8 cellular contexts compared by ENCODE assay signal in the genomic region with DNA sequence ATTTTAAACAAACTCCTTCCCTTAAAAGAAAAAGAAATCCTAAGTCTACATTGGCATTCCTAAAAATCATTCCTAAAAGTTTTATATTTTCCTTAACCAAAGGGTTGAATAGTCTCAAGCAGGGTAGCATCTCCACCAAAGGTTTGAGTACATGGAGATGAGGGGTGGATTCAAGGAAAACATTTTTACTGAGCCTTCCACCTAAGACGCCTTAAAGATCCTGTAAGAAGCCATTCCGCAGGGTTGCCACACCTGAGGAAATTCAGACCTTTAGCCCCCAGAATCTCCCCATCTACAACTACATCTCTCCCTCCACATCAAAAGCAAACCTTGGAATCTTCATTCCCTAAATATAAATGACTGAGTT. TPM values are rescaled to one million over a fixed set of nuclear protein-coding genes. Genes with fewer than 3 reads are reported as not detected.
DNase-seq lines count a peak whose midpoint lies in the region; ATAC-seq and TF ChIP-seq lines count a peak whose summit lies in the region.
"Had no signal": no experiment of that assay in that cellular context is flagged by ENCODE, and none has a peak within 500 bp of the region (broad histone marks: within the 10 kb centered on the region; RNA-seq: fewer than 3 reads in every experiment).

No MANE protein-coding gene starts in this region.

- TF ChIP-seq CTCF in OCI-LY7 (conservative IDR thresholded peaks at IDR 0.05; ENCODE audit: low read length) = peak; percentile 16; the same call in 1 of the 2 replicates
- TF ChIP-seq CTCF in parathyroid adenoma (IDR thresholded peaks at IDR 0.05) = peak; percentile 1

- H3K27ac ChIP-seq in GM23248 (no peak overlapping the region), OCI-LY7 (ENCODE audit: low read depth, low read length, poor library complexity, severe bottlenecking) (no peak overlapping the region), epithelial cell of prostate (peak overlapping the region; percentile 17), parathyroid adenoma (no peak overlapping the region)

- POLR2A ChIA-PET in OCI-LY7 (lab: Charles Lee) = no interaction called here

- WGBS in GM23248 (ENCODE audit: low coverage in 1 of 2, low lambda C conversion rate in 2 of 2, missing lambda C conversion rate in 2 of 2), 2 experiments = 52 to 60% methylated on average over 2 of the region's 2 CpGs

- H3K9me2 ChIP-seq in GM23248 (ENCODE audit: insufficient read depth) (no peaks in the 10 kb centered on the region), OCI-LY7 (ENCODE audit: insufficient read depth, low read length) (no peaks in the 10 kb centered on the region)

- H3K27me3 ChIP-seq in GM23248 (replicated peaks; ENCODE audit: insufficient read depth) = no peaks in the 10 kb centered on the region
- H3K27me3 ChIP-seq in parathyroid adenoma (ENCODE audit: control insufficient read depth, insufficient read depth, low read length) = no peaks in the 10 kb centered on the region
- H3K27me3 ChIP-seq: thyroid gland had no signal

- CTCF ChIA-PET in OCI-LY7 (lab: Charles Lee; ENCODE audit: unreplicated experiment) = no interaction called here

- peak overlapping the region; percentile 86 for H2AFZ ChIP-seq in GM23248
- no peak overlapping the region for H2AFZ ChIP-seq in OCI-LY7 (ENCODE audit: low read length)
- peak overlapping the region; percentile 56 for H2AFZ ChIP-seq in parathyroid adenoma

- H3K4me1 Mint-ChIP-seq in activated T-cell treated with anti-CD3 and anti-CD28 coated beads, Interleukin-2, amount 50 U/mL, for 72 hours (ENCODE audit: low read depth) = peaks cover 22% of the 10 kb centered on the region

- ATAC-seq in activated T-cell treated with anti-CD3 and anti-CD28 coated beads, Interleukin-2, amount 50 U/mL, for 72 hours (replicated peaks in 1 of 2) = no peak
- ATAC-seq in sciatic nerve = no peak

- H3K79me2 ChIP-seq in GM23248 (ENCODE audit: insufficient read depth) (no peaks in the 10 kb centered on the region), OCI-LY7 (ENCODE audit: insufficient read depth, low read depth, low read length) (no peaks in the 10 kb centered on the region), parathyroid adenoma (no peaks in the 10 kb centered on the region)

- H3K4me3 ChIP-seq in GM23248 (no peak overlapping the region), OCI-LY7 (ENCODE audit: low read depth, low read length, poor library complexity, severe bottlenecking) (no peak overlapping the region), parathyroid adenoma (ENCODE audit: low read depth, low read length) (no peak overlapping the region)
- H3K4me3 ChIP-seq: thyroid gland had no signal

- H3F3A ChIP-seq in GM23248 (ENCODE audit: insufficient read depth) = peaks cover 8% of the 10 kb centered on the region; the same call in 1 of the 2 replicates

- no TSS peak for BruUV-seq in OCI-LY7 (replicated peaks; lab: Mats Ljungman, UMichigan)

- H3K36me3 Mint-ChIP-seq in activated T-cell treated with anti-CD3 and anti-CD28 coated beads, Interleukin-2, amount 50 U/mL, for 72 hours (ENCODE audit: insufficient read depth in 2 of 2) = peaks cover 1 to 4% of the 10 kb centered on the region in 2 donors

- no peaks in the 10 kb centered on the region for H3K27me3 Mint-ChIP-seq in activated T-cell treated with anti-CD3 and anti-CD28 coated beads, Interleukin-2, amount 50 U/mL, for 72 hours (ENCODE audit: low read depth)

- H4K20me1 ChIP-seq in GM23248 (ENCODE audit: insufficient read depth) = no peaks in the 10 kb centered on the region
- no peaks in the 10 kb centered on the region for H4K20me1 ChIP-seq in OCI-LY7 (ENCODE audit: insufficient read depth, low read length)

- peaks cover 0 to 6% of the 10 kb centered on the region in 2 donors for H3K9me3 Mint-ChIP-seq in activated T-cell treated with anti-CD3 and anti-CD28 coated beads, Interleukin-2, amount 50 U/mL, for 72 hours

- H3K27ac Mint-ChIP-seq in activated T-cell treated with anti-CD3 and anti-CD28 coated beads, Interleukin-2, amount 50 U/mL, for 72 hours = no peak overlapping the region

- no peak overlapping the region for H3K9ac ChIP-seq in GM23248
- no peak overlapping the region for H3K9ac ChIP-seq in parathyroid adenoma

- H3K4me3 Mint-ChIP-seq in activated T-cell treated with anti-CD3 and anti-CD28 coated beads, Interleukin-2, amount 50 U/mL, for 72 hours = no peak overlapping the region

- H3K36me3 ChIP-seq in GM23248 (ENCODE audit: low read depth) (no peaks in the 10 kb centered on the region), OCI-LY7 (ENCODE audit: insufficient read depth, low read length) (no peaks in the 10 kb centered on the region), parathyroid adenoma (ENCODE audit: control insufficient read depth, insufficient read depth, low read length) (no peaks in the 10 kb centered on the region)
- H3K36me3 ChIP-seq: thyroid gland had no signal

- H3K4me1 ChIP-seq in GM23248 (ENCODE audit: insufficient read depth) (peaks cover 18% of the 10 kb centered on the region), OCI-LY7 (ENCODE audit: insufficient read depth, low read length, poor library complexity, severe bottlenecking) (no peaks in the 10 kb centered on the region), parathyroid adenoma (no peaks in the 10 kb centered on the region)
- H3K4me1 ChIP-seq: thyroid gland had no signal

- DNase-seq in GM23248 (no peak), OCI-LY7 (ENCODE audit: low spot score) (no peak), epithelial cell of prostate (ENCODE audit: low read depth, low spot score) (no peak), posterior cingulate gyrus (no peak), sciatic nerve (ENCODE audit: low spot score) (no peak)
- DNase-seq in activated T-cell treated with anti-CD3 and anti-CD28 coated beads, Interleukin-2, amount 50 U/mL, for 72 hours = no peak

- H3K4me2 ChIP-seq in GM23248 (ENCODE audit: unreplicated experiment) = no peak overlapping the region
- no peak overlapping the region for H3K4me2 ChIP-seq in OCI-LY7 (ENCODE audit: low read length)
- H3K4me2 ChIP-seq in parathyroid adenoma (ENCODE audit: low read length) = no peak overlapping the region

- H3K9me3 ChIP-seq in GM23248 (ENCODE audit: low read depth) (no peaks in the 10 kb centered on the region), OCI-LY7 (ENCODE audit: low read length) (no peaks in the 10 kb centered on the region), parathyroid adenoma (ENCODE audit: control insufficient read depth, low read length) (no peaks in the 10 kb centered on the region)
- H3K9me3 ChIP-seq: thyroid gland had no signal

- intact Hi-C loops in OCI-LY7 (cut with micrococcal nuclease; ENCODE audit: unreplicated experiment) = loop anchor here (10.0 kb wide), 1 partner anchor 156 kb away; no protein-coding TSS in a partner anchor
- intact Hi-C loops in posterior cingulate gyrus (cut with DNase I) = no loop called here
- intact Hi-C loops in sciatic nerve (cut with DNase I) = no loop called here

- in situ Hi-C loops in GM23248 (cut with MboI) = no loop called here

RNA-seq across cellular contexts. Expression of a gene that starts 7.7 kb away (rescaled TPM):
- 16.4 and 25.8 TPM in 2 replicates for total RNA-seq in GM23248 (2014; rRNA removed; shearing (Covaris generic))
- polyA plus RNA-seq in GM23248 (2016; fragmentation: Nextera tagmentation; extraction: Ambion mirVana) = 23.7 and 25.5 TPM in 2 replicates
- 12.4 and 12.7 TPM in 2 replicates for total RNA-seq in OCI-LY7 (2014; rRNA removed; shearing (Covaris generic))
- total RNA-seq in OCI-LY7 (2022) (17.9 and 18.7 TPM in 2 replicates), sciatic nerve (42.8 TPM)
- total RNA-seq in activated T-cell treated with anti-CD3 and anti-CD28 coated beads, Interleukin-2, amount 50 U/mL, for 72 hours = 10 to 100 TPM; 33.7 to 33.9 TPM
